In the genomic region with DNA sequence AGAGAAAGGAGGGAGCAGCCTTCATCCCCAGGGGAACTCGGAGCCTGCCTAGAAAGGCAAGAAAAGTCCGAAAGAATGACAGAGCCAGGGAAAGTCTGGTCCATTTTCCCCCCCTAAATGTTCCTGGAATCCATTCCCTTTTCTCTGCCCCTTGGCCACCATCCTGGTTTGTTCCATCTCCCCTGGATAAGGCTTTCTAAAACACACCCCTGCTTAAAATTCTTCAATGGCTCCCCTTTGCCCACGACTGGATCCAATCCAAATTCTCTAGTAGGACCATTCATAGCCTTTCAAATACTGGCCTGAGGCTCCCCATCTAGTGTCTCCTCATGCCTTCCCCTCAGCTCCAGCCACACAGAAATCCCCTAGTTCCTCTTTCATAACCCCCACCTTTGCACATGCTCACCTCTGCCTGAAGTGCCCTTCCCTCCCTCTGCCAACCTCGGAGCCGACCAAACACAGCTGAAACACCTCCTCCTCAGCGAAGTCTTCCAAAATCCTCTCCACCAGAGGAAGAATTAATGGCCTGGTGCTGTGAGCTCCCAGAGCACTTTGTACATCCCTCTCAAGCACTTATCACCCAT, we compare ENCODE assay signal across 9 cellular contexts.
DNase-seq lines count a peak whose midpoint lies in the region; ATAC-seq, FAIRE-seq and TF ChIP-seq lines count a peak whose summit lies in the region.
"Had no signal": no experiment of that assay in that cellular context is flagged by ENCODE, and none has a peak within 500 bp of the region (broad histone marks: within the 10 kb centered on the region; RNA-seq: fewer than 3 reads in every experiment).

No MANE protein-coding gene starts in this region.

- POLR2A ChIA-PET in HEK293T (lab: Yijun Ruan, JAX), result no interaction called here

- ATAC-seq in GM18502 (IDR thresholded peaks at IDR 0.05; ENCODE audit: poor library complexity, unreplicated experiment), result peak; percentile 84
- ATAC-seq in HG02571 (IDR thresholded peaks at IDR 0.05; ENCODE audit: unreplicated experiment), result peak; percentile 81
- ATAC-seq: CD8-positive, alpha-beta T cell had no signal

- CTCF ChIA-PET in HEK293T (lab: Yijun Ruan, JAX), result no interaction called here

- no peak for FAIRE-seq in RCC 7860 (lab: Jason Lieb, UNC)

- DNase-seq in NCI-H2029 treated with DMSO at 0.1 percent for 48 hours (lab: John Stamatoyannopoulos, UW) (peak; percentile 9), medulla oblongata (ENCODE audit: extremely low spot score) (peak; percentile 70), RCC 7860 (ENCODE audit: low spot score) (no peak), HEK293T (ENCODE audit: extremely low spot score) (no peak)
- no peak for DNase-seq in activated T-cell treated with anti-CD3 and anti-CD28 coated beads, Interleukin-2, amount 50 U/mL, for 48 hours
- DNase-seq in stimulated activated CD4-positive, alpha-beta T cell treated with anti-CD3 and anti-CD28 coated beads, Interleukin-2, amount 100 ng/mL, for 24 hours, result no peak
- DNase-seq: CD8-positive, alpha-beta T cell had no signal

TF ChIP-seq in HEK293T, 16 proteins besides CTCF, POLR2A, EP300 and RAD21:
- no peak for TF ChIP-seq CTBP1 (IDR thresholded peaks at IDR 0.05; ENCODE audit: borderline replicate concordance)
- TF ChIP-seq FOXA1 (IDR thresholded peaks at IDR 0.05), result no peak
- TF ChIP-seq, protein P1, sequence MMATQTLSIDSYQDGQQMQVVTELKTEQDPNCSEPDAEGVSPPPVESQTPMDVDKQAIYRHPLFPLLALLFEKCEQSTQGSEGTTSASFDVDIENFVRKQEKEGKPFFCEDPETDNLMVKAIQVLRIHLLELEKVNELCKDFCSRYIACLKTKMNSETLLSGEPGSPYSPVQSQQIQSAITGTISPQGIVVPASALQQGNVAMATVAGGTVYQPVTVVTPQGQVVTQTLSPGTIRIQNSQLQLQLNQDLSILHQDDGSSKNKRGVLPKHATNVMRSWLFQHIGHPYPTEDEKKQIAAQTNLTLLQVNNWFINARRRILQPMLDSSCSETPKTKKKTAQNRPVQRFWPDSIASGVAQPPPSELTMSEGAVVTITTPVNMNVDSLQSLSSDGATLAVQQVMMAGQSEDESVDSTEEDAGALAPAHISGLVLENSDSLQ (IDR thresholded peaks at IDR 0.05), result no peak
- no peak for TF ChIP-seq FOXM1 (IDR thresholded peaks at IDR 0.05; ENCODE audit: borderline replicate concordance)
- no peak for TF ChIP-seq SUZ12 (IDR thresholded peaks at IDR 0.05)
- no peak for TF ChIP-seq FOXK2 (IDR thresholded peaks at IDR 0.05)
- no peak for TF ChIP-seq SP1 (IDR thresholded peaks at IDR 0.05)

Comparison
In these comparisons a context has a peak if more than half of its experiments do, and no peak if none do; other contexts are left out.
1. DNase-seq: peak in NCI-H2029 treated with DMSO at 0.1 percent for 48 hours (single experiment) and medulla oblongata (single experiment); none in RCC 7860 (single experiment), activated T-cell treated with anti-CD3 and anti-CD28 coated beads, Interleukin-2, amount 50 U/mL, for 48 hours (0 of 2), HEK293T (single experiment) and stimulated activated CD4-positive, alpha-beta T cell treated with anti-CD3 and anti-CD28 coated beads, Interleukin-2, amount 100 ng/mL, for 24 hours (0 of 2).